9 cellular contexts compared by ENCODE assay signal in the genomic region with DNA sequence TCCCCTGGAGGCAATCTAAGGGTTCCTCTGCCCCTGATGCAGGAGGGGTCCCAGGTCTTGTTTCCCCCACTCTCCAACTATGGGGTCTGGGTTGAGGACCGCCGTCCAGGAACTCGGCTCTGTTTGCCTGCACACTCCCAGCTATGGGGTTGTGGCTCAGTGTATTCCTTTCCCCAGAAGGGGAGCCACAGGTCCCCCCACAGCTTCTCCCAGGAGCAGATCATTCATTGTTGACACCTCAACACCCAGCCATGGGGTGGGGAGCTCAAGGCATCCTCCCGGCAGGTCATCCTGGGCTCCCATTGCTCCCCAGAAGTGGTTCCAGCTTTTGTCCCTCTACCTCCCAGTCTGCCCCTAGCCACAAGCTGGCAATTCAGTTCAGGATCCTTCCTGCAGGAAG. TPM values are rescaled to one million over a fixed set of nuclear protein-coding genes. Genes with fewer than 3 reads are reported as not detected.
DNase-seq lines count a peak whose midpoint lies in the region; ATAC-seq and TF ChIP-seq lines count a peak whose summit lies in the region.
"Had no signal": no experiment of that assay in that cellular context is flagged by ENCODE, and none has a peak within 500 bp of the region (broad histone marks: within the 10 kb centered on the region; RNA-seq: fewer than 3 reads in every experiment).

No MANE protein-coding gene starts in this region.

- 8% methylated on average over 4 of the region's 4 CpGs for WGBS in prostate gland

- CTCF ChIA-PET in Caco-2 (lab: Charles Lee), result no interaction called here
- CTCF ChIA-PET in T-cell (lab: Charles Lee), result no interaction called here

- DNase-seq in Caco-2, result no peak
- DNase-seq in T-cell, result no peak
- DNase-seq in fibroblast of mammary gland (ENCODE audit: low read depth), result no peak
- DNase-seq in prostate gland (ENCODE audit: low spot score), result no peak
- no peak for DNase-seq in NCI-H187 (lab: John Stamatoyannopoulos, UW)
- no peak for DNase-seq in iPS-NIHi11 (ENCODE audit: low spot score)
- no peak for DNase-seq in activated gamma-delta T cell (lab: John Stamatoyannopoulos, UW)
- DNase-seq in cerebellar cortex (ENCODE audit: low spot score), result no peak
- DNase-seq: NCI-H2029 treated with DMSO at 0.1 percent for 48 hours had no signal

- no peak for TF ChIP-seq POLR2A in prostate gland (IDR thresholded peaks at IDR 0.05)

- no peak for ATAC-seq in T-cell (replicated peaks in 1 of 4)

- POLR2A ChIA-PET in Caco-2 (lab: Charles Lee) (interaction anchor here (0.9 kb wide), 1 partner anchor 11 kb away, joined by 3 read pairs; no protein-coding TSS in a partner anchor), T-cell (lab: Charles Lee) (interaction anchor here in 1 of 2 donors (0.5 kb wide), 1 partner anchor 30 kb away, joined by 4 read pairs; no protein-coding TSS in a partner anchor)

- H3K36me3 ChIP-seq in Caco-2 (ENCODE audit: control insufficient read depth, insufficient read depth, low read length) (peaks cover 1% of the 10 kb centered on the region; the same call in 1 of the 2 replicates), prostate gland (peaks cover 0 to 8% of the 10 kb centered on the region in 2 donors)

- no peak for TF ChIP-seq CTCF in Caco-2 (IDR thresholded peaks at IDR 0.05; ENCODE audit: insufficient read depth in 1 of 2, low read depth in 1 of 2, low read length in 1 of 2, severe bottlenecking in 1 of 2, unreplicated experiment in 1 of 2)
- no peak for TF ChIP-seq CTCF in fibroblast of mammary gland (conservative IDR thresholded peaks at IDR 0.05; ENCODE audit: control insufficient read depth, insufficient read depth, low read depth, low read length)
- no peak for TF ChIP-seq CTCF in prostate gland (IDR thresholded peaks at IDR 0.05)

- H3K27me3 Mint-ChIP-seq in Caco-2 (ENCODE audit: insufficient read depth, unreplicated experiment) (no peaks in the 10 kb centered on the region), T-cell (peaks cover 5 to 34% of the 10 kb centered on the region in 2 donors)

- H3K4me1 ChIP-seq in Caco-2 (peaks cover 7% of the 10 kb centered on the region), prostate gland (replicated peaks) (peaks cover 1% of the 10 kb centered on the region)

- H3K4me1 Mint-ChIP-seq in Caco-2 (ENCODE audit: low read depth, unreplicated experiment), result peaks cover 11% of the 10 kb centered on the region
- H3K4me1 Mint-ChIP-seq in T-cell, result peaks cover 12 to 22% (median 19%) of the 10 kb centered on the region in 3 donors

- H3K36me3 Mint-ChIP-seq in Caco-2 (ENCODE audit: insufficient read depth, unreplicated experiment), result peaks cover 15% of the 10 kb centered on the region
- H3K36me3 Mint-ChIP-seq in T-cell, result no peaks in the 10 kb centered on the region

- H3K27me3 ChIP-seq in Caco-2 (replicated peaks; ENCODE audit: control insufficient read depth, insufficient read depth, low read length) (no peaks in the 10 kb centered on the region), prostate gland (replicated peaks; ENCODE audit: insufficient read depth) (no peaks in the 10 kb centered on the region)

- no peak overlapping the region for H3K27ac Mint-ChIP-seq in Caco-2 (ENCODE audit: unreplicated experiment)
- H3K27ac Mint-ChIP-seq in T-cell, result peak overlapping the region in 1 of 2 donors; percentile 48

- BruUV-seq in Caco-2 (replicated peaks; lab: Mats Ljungman, UMichigan), result no TSS peak

- no peaks in the 10 kb centered on the region for H3K9me3 Mint-ChIP-seq in Caco-2 (ENCODE audit: unreplicated experiment)
- no peaks in the 10 kb centered on the region for H3K9me3 Mint-ChIP-seq in T-cell

- H3K4me3 ChIP-seq in Caco-2 (ENCODE audit: low read depth, low read length) (peak overlapping the region; percentile 75), fibroblast of mammary gland (ENCODE audit: control insufficient read depth, low read depth, low read length) (peak overlapping the region; percentile 64), prostate gland (peak overlapping the region; percentile 72 to 75)

- H3K4me3 Mint-ChIP-seq in Caco-2 (ENCODE audit: unreplicated experiment) (peak overlapping the region; percentile 70), T-cell (peak overlapping the region; percentile 70 to 75 (median 73))

- no peaks in the 10 kb centered on the region for H3K9me3 ChIP-seq in Caco-2
- H3K9me3 ChIP-seq in prostate gland, result no peaks in the 10 kb centered on the region

- H3K27ac ChIP-seq in prostate gland, result peak overlapping the region; percentile 87

- intact Hi-C loops in Caco-2 (cut with micrococcal nuclease; ENCODE audit: unreplicated experiment), result loop anchor here (10.0 kb wide), 1 partner anchor 122 kb away; no protein-coding TSS in a partner anchor
- intact Hi-C loops in prostate gland (cut with DNase I), result no loop called here

RNA-seq across cellular contexts. Expression of a gene that starts 1.0 kb away (rescaled TPM):
- total RNA-seq in Caco-2 (2022) (29.4 TPM in 2 replicates), T-cell (10 to 100 TPM in 1 of 5 donors, 1 to 10 TPM in 4; 4.3 to 10.3 (median 8.5) TPM), prostate gland (100 to 1,000 TPM; 104 to 116 TPM)

RNA-seq across cellular contexts. Expression of a gene that starts 5.5 kb away (rescaled TPM):
- total RNA-seq in Caco-2 (2022) (16.1 and 16.2 TPM in 2 replicates), T-cell (10 to 100 TPM; 13.0 to 16.7 (median 15.3) TPM), prostate gland (10 to 100 TPM; 13.4 to 24.8 TPM)

RNA-seq across cellular contexts. Expression of a gene that starts 18.6 kb away (rescaled TPM):
- 67.6 and 79.2 TPM in 2 replicates for total RNA-seq in Caco-2 (2022)
- total RNA-seq in T-cell, result 100 to 1,000 TPM in 3 of 5 donors, 10 to 100 TPM in 2; 88.4 to 158 (median 125) TPM
- 10 to 100 TPM; 74.6 to 75.2 TPM for total RNA-seq in prostate gland

RNA-seq across cellular contexts. Expression of a gene that starts 28.0 kb away (rescaled TPM):
- total RNA-seq in Caco-2 (2022) (3.9 TPM in 2 replicates), T-cell (1 to 10 TPM in 1 of 5 donors, under 1 TPM in 3, not detected in 1; 0.35 to 1.1 (median 0.67) TPM), prostate gland (10 to 100 TPM; 13.1 to 17.4 TPM)
